In the genomic region with DNA sequence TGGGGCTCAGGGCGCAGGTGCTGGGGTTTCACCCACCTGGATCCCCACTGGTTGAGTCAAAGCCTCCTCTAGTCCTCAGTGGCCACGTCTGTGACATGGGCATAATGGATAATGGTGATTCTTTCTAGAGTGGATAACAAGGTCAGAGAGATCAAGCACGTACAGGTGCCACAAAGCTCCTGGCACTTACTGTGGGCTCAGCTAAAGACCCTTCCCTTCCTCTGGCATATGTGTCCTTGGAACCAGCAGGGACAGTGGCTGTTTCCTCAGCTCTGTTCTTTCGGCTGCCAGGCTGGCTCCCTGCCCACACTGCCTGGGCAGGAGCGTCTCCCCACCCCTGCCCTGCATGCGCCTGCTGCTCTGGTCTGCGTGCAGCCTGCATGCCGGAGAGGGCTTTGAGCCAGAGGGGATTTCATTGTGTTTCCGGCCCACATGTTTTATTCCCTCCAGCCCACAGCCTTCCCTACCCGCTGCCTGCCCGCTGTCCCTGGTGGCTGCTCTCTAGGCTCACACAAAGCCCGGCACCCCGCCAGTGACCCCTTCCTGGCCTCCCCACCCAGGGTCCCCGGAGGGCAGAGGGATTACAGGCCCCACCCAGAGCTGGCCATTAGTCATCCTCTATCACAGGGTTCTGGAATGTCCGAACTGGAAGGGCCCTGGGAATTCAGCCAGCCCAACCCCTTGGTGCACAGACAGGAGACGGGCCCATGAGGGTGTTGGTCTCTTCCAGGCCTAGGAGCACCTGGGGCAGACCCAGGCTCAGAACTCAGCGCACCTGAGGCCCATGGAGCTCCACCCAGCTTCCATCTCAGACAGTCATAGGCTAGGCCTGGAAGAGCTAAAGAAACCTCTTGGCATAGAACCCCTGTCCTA, we compare ENCODE assay signal across 1 cellular context.
TF ChIP-seq lines count a peak whose summit lies in the region.

No MANE protein-coding gene starts in this region.

TF ChIP-seq in HEK293, 187 proteins besides CTCF, POLR2A, EP300 and RAD21 (continued from another document):
- TF ChIP-seq, protein P1, sequence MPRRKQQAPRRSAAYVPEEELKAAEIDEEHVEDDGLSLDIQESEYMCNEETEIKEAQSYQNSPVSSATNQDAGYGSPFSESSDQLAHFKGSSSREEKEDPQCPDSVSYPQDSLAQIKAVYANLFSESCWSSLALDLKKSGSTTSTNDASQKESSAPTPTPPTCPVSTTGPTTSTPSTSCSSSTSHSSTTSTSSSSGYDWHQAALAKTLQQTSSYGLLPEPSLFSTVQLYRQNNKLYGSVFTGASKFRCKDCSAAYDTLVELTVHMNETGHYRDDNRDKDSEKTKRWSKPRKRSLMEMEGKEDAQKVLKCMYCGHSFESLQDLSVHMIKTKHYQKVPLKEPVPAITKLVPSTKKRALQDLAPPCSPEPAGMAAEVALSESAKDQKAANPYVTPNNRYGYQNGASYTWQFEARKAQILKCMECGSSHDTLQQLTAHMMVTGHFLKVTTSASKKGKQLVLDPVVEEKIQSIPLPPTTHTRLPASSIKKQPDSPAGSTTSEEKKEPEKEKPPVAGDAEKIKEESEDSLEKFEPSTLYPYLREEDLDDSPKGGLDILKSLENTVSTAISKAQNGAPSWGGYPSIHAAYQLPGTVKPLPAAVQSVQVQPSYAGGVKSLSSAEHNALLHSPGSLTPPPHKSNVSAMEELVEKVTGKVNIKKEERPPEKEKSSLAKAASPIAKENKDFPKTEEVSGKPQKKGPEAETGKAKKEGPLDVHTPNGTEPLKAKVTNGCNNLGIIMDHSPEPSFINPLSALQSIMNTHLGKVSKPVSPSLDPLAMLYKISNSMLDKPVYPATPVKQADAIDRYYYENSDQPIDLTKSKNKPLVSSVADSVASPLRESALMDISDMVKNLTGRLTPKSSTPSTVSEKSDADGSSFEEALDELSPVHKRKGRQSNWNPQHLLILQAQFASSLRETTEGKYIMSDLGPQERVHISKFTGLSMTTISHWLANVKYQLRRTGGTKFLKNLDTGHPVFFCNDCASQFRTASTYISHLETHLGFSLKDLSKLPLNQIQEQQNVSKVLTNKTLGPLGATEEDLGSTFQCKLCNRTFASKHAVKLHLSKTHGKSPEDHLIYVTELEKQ (tag by site-specific recombination; IDR thresholded peaks at IDR 0.05; ENCODE audit: borderline replicate concordance) = no peak
